In genomic region chr16:31074073-31074813, GRCh38 we compare ENCODE assay signal across 8 cellular contexts. TPM values are rescaled to one million over a fixed set of nuclear protein-coding genes. Genes with fewer than 3 reads are reported as not detected.
A peak's percentile ranks its signal among the peaks of the same experiment; 100 is the strongest.
DNase-seq lines count a peak whose midpoint lies in the region; ATAC-seq, FAIRE-seq and TF ChIP-seq lines count a peak whose summit lies in the region.

ZNF646 (plus strand) TSS chr16:31074422; CDS start chr16:31076325, 1,903 bp downstream.
ZNF668 (minus strand) TSS chr16:31074240; CDS start chr16:31064459, 9,781 bp downstream.

- peak; percentile 70 for ATAC-seq in HG03432 (IDR thresholded peaks at IDR 0.05; ENCODE audit: unreplicated experiment)

- peak; percentile 94 for TF ChIP-seq POLR2A in GM19099 (IDR thresholded peaks at IDR 0.05; ENCODE audit: extremely low read depth, insufficient read length, low read depth)

- peak; percentile 98 to 99 for DNase-seq in AML-193 (lab: John Stamatoyannopoulos, UW)
- peak; percentile 99 for DNase-seq in NCI-H510A (lab: John Stamatoyannopoulos, UW)
- peak; percentile 97 for DNase-seq in activated CD4-positive, alpha-beta T cell treated with anti-CD3 and anti-CD28 coated beads for 1 hour
- DNase-seq in cerebellum (ENCODE audit: low spot score) = peak; percentile 98
- DNase-seq in kidney = peak; percentile 99
- DNase-seq in stimulated activated CD4-positive, alpha-beta T cell treated with anti-CD3 and anti-CD28 coated beads, Interleukin-15, amount 100 ng/mL, for 24 hours = peak; percentile 99

- peak within 1 kb of the TSS; percentile 80 to 86 for H3K27ac ChIP-seq in kidney (ENCODE audit: low read depth in 2 of 2, low read length in 2 of 2)

- intact Hi-C loops in kidney (cut with DNase I) = no loop called here

- H3K9ac ChIP-seq in kidney (ENCODE audit: low read length in 2 of 2) = peak within 1 kb of the TSS; percentile 78 to 86

- H3K36me3 ChIP-seq in kidney (ENCODE audit: control insufficient read depth in 1 of 2, insufficient read depth in 2 of 2, low read length in 2 of 2) = peaks cover 15 to 20% of the 10 kb centered on the region in 2 donors

- peak; percentile 47 for FAIRE-seq in kidney (lab: Jason Lieb, UNC)

- no peak for TF ChIP-seq CTCF in kidney (IDR thresholded peaks at IDR 0.05; ENCODE audit: borderline replicate concordance, extremely low read depth, insufficient read depth)

- no peaks in the 10 kb centered on the region for H3K9me3 ChIP-seq in kidney (ENCODE audit: control insufficient read depth in 1 of 2, low read length in 2 of 2)

- H3K4me3 ChIP-seq in kidney (ENCODE audit: low read length in 2 of 2) = peak within 1 kb of the TSS; percentile 90 to 96

- H3K4me1 ChIP-seq in kidney (ENCODE audit: control insufficient read depth in 1 of 2, insufficient read depth in 1 of 2, low read depth in 1 of 2, low read length in 2 of 2) = peaks cover 4 to 20% of the 10 kb centered on the region in 2 donors

RNA-seq across cellular contexts. Expression of gene ZNF646, which starts in this region (rescaled TPM):
- total RNA-seq in cerebellum (16.7 TPM), kidney (20.5 TPM)
- polyA plus RNA-seq in kidney (ENCODE audit: insufficient read depth, low read depth, low replicate concordance) = 2.9 TPM

RNA-seq across cellular contexts. Expression of gene ZNF668, which starts in this region (rescaled TPM):
- 9.3 TPM for total RNA-seq in cerebellum
- total RNA-seq in kidney = 6.4 TPM
- polyA plus RNA-seq in kidney (ENCODE audit: insufficient read depth, low read depth, low replicate concordance) = 5.4 TPM

Comparison
In these comparisons a context has a peak if more than half of its experiments do, and no peak if none do; other contexts are left out.
1. Peak in every context shown above with its lines: DNase-seq, ATAC-seq, H3K4me3 ChIP-seq and H3K27ac ChIP-seq.